In genomic region chr22:49936018-49936972, GRCh38 we compare ENCODE assay signal across 8 cellular contexts. TPM values are rescaled to one million over a fixed set of nuclear protein-coding genes. Genes with fewer than 3 reads are reported as not detected.
A peak's percentile ranks its signal among the peaks of the same experiment; 100 is the strongest.
DNase-seq lines count a peak whose midpoint lies in the region; FAIRE-seq and TF ChIP-seq lines count a peak whose summit lies in the region.

No MANE protein-coding gene starts in this region.

- no peaks in the 10 kb centered on the region for H3K27me3 ChIP-seq in WERI-Rb-1 (ENCODE audit: insufficient read depth, low read depth, severe bottlenecking)
- H3K27me3 ChIP-seq in breast epithelium = no peaks in the 10 kb centered on the region

- intact Hi-C loops in breast epithelium (cut with DNase I; ENCODE audit: low total_unique reads) = no loop called here

- peaks cover 17 to 38% of the 10 kb centered on the region in 2 donors for H3K4me1 ChIP-seq in breast epithelium

- H3K4me3 ChIP-seq in WERI-Rb-1 (ENCODE audit: low read depth, low read length) (peak overlapping the region; percentile 49), breast epithelium (peak overlapping the region; percentile 49 to 64 (median 52))

- peak overlapping the region; percentile 87 for H3K27ac ChIP-seq in WERI-Rb-1
- peak overlapping the region; percentile 94 to 99 for H3K27ac ChIP-seq in breast epithelium

- H3K36me3 Mint-ChIP-seq in HFFc6 (ENCODE audit: low read depth) = no peaks in the 10 kb centered on the region

- H3K27ac Mint-ChIP-seq in HFFc6 = no peak overlapping the region

- no peak for TF ChIP-seq CTCF in HFFc6 (IDR thresholded peaks at IDR 0.05)
- 0 out of 2 replicates have a peak, but pooled peaks have one; percentile 3 for TF ChIP-seq CTCF in WERI-Rb-1 (IDR thresholded peaks at IDR 0.05; ENCODE audit: low read depth, low read length)
- TF ChIP-seq CTCF in breast epithelium (IDR thresholded peaks at IDR 0.05) = no peak

- H3K36me3 ChIP-seq in WERI-Rb-1 (no peaks in the 10 kb centered on the region), breast epithelium (no peaks in the 10 kb centered on the region)

- no peak overlapping the region for H3K4me3 Mint-ChIP-seq in HFFc6

- no peaks in the 10 kb centered on the region for H3K9me3 ChIP-seq in WERI-Rb-1 (ENCODE audit: severe bottlenecking)
- H3K9me3 ChIP-seq in breast epithelium = no peaks in the 10 kb centered on the region

- peaks cover under 1% of the 10 kb centered on the region for H3K4me1 Mint-ChIP-seq in HFFc6 (ENCODE audit: low read depth)

- H3K27me3 Mint-ChIP-seq in HFFc6 (ENCODE audit: insufficient read depth) = peaks cover 5% of the 10 kb centered on the region

- peak; percentile 55; the same call in 1 of the 2 replicates for TF ChIP-seq POLR2A in GM12892 (IDR thresholded peaks at IDR 0.05; ENCODE audit: low read depth, low read length)
- no peak for TF ChIP-seq POLR2A in breast epithelium (IDR thresholded peaks at IDR 0.05)

- DNase-seq in GM12892 (ENCODE audit: insufficient read length) (peak; percentile 82), HFFc6 (peak; percentile 35), MV-4-11 (lab: John Stamatoyannopoulos, UW) (peak; percentile 64), WERI-Rb-1 (peak; percentile 84), breast epithelium (ENCODE audit: low spot score in 2 of 2) (peak; percentile 87 to 89), iris pigment epithelial cell (ENCODE audit: low read depth) (peak; percentile 88), NCI-H1092 treated with DMSO at 0.1 percent for 48 hours (lab: John Stamatoyannopoulos, UW) (no peak)
- peak; percentile 100 for DNase-seq in stimulated activated CD4-positive, alpha-beta T cell treated with anti-CD3 and anti-CD28 coated beads, Interleukin-15, amount 100 ng/mL, for 24 hours

- peak; percentile 92 for FAIRE-seq in GM12892 (lab: Jason Lieb, UNC)

- H3K9me3 Mint-ChIP-seq in HFFc6 = no peaks in the 10 kb centered on the region

RNA-seq across cellular contexts. Expression of gene CRELD2, which starts 17.9 kb away (rescaled TPM):
- 16.7 TPM for polyA plus RNA-seq in GM12892 (2012; ENCODE audit: missing spikeins)
- 10 to 100 TPM; 67.9 to 86.8 (median 78.5) TPM for total RNA-seq in HFFc6 (2021; fragmentation: NEBNext Ultra II Directional; extraction: Animal tissue kit (Norgen Biotek cat#: 25700))
- 10 to 100 TPM; 20.6 to 59.3 (median 39.5) TPM for total RNA-seq in breast epithelium

RNA-seq across cellular contexts. Expression of gene ALG12, which starts 18.1 kb away (rescaled TPM):
- polyA plus RNA-seq in GM12892 (2012; ENCODE audit: missing spikeins) = 4.9 TPM
- 10 to 100 TPM; 17.2 to 25.1 (median 20.2) TPM for total RNA-seq in HFFc6 (2021; fragmentation: NEBNext Ultra II Directional; extraction: Animal tissue kit (Norgen Biotek cat#: 25700))
- total RNA-seq in breast epithelium = 10 to 100 TPM; 16.6 to 22.4 (median 19.7) TPM

RNA-seq across cellular contexts. Expression of gene PIM3, which starts 24.3 kb away (rescaled TPM):
- polyA plus RNA-seq in GM12892 (2012; ENCODE audit: missing spikeins) = 17.4 TPM
- total RNA-seq in HFFc6 (2021; fragmentation: NEBNext Ultra II Directional; extraction: Animal tissue kit (Norgen Biotek cat#: 25700)) = 10 to 100 TPM; 14.8 to 18.8 (median 17.4) TPM
- 10 to 100 TPM; 63.0 to 92.1 (median 87.1) TPM for total RNA-seq in breast epithelium
